In genomic region chr11:46766656-46767055, GRCh38 we compare ENCODE assay signal across 24 cellular contexts. TPM values are rescaled to one million over a fixed set of nuclear protein-coding genes. Genes with fewer than 3 reads are reported as not detected.
DNase-seq lines count a peak whose midpoint lies in the region; ATAC-seq, FAIRE-seq and TF ChIP-seq lines count a peak whose summit lies in the region.
"Had no signal": no experiment of that assay in that cellular context is flagged by ENCODE, and none has a peak within 500 bp of the region (broad histone marks: within the 10 kb centered on the region; RNA-seq: fewer than 3 reads in every experiment).

No MANE protein-coding gene starts in this region.

- no peak overlapping the region for H2BK12ac ChIP-seq in H1 (ENCODE audit: low read depth, low read length)

- H3K79me1 ChIP-seq in IMR-90 (ENCODE audit: low read depth in 1 of 2, low read length in 2 of 2) (peaks cover 8% of the 10 kb centered on the region in 2 experiments; a peak in 3 of 4 replicates), H1 (ENCODE audit: low read depth, low read length) (no peaks in the 10 kb centered on the region)

- FAIRE-seq in H1 (lab: Jason Lieb, UNC) = no peak
- FAIRE-seq: D721Med, GM12892 had no signal

- H3F3A ChIP-seq in GM23338 (replicated peaks; ENCODE audit: low read depth) = peaks cover 5% of the 10 kb centered on the region; the same call in 1 of the 2 replicates

- dilution Hi-C loops in IMR-90 (cut with HindIII; ENCODE audit: low sequenced_read_pairs, unreplicated experiment) = no loop called here

- no peak for TF ChIP-seq EP300 in H1 (IDR thresholded peaks at IDR 0.05; ENCODE audit: borderline replicate concordance in 1 of 2, low read depth in 2 of 2, low read length in 2 of 2)

- H3K4me1 ChIP-seq in A673 (ENCODE audit: insufficient read depth, low read length, poor library complexity, severe bottlenecking) (no peaks in the 10 kb centered on the region), GM23338 (ENCODE audit: insufficient read depth) (peaks cover 14% of the 10 kb centered on the region), IMR-90 (ENCODE audit: control insufficient read depth, insufficient read depth, low read length) (no peaks in the 10 kb centered on the region), H1 (replicated peaks in 1 of 4; ENCODE audit: control insufficient read depth in 3 of 4, insufficient read depth in 4 of 4, low read length in 3 of 4) (no peaks in the 10 kb centered on the region)
- H3K4me1 ChIP-seq: BE2C; BLaER1 treated with 17β-estradiol and CSF1 and Interleukin-3, amounts not matched to agents 10 nM and 100 nM had no signal

- intact Hi-C loops in A673 (cut with micrococcal nuclease; ENCODE audit: unreplicated experiment) = loop anchor here (5.0 kb wide), 1 partner anchor 41 kb away; no protein-coding TSS in a partner anchor
- intact Hi-C loops in IMR-90 (cut with micrococcal nuclease) = no loop called here

- H2BK15ac ChIP-seq in IMR-90 (ENCODE audit: low read depth, low read length) = no peak overlapping the region
- H2BK15ac ChIP-seq in H1 (ENCODE audit: low read length) = no peak overlapping the region

- no peak overlapping the region for H2AK9ac ChIP-seq in IMR-90 (replicated peaks; ENCODE audit: low read depth, low read length, poor library complexity)

- in situ Hi-C loops in IMR-90 (cut with MboI; ENCODE audit: low sequenced_read_pairs) = no loop called here

- H3K23ac ChIP-seq in IMR-90 (ENCODE audit: low read depth, low read length) (no peak overlapping the region), H1 (ENCODE audit: insufficient read length) (no peak overlapping the region)

- no CpG with 5 or more reads among the region's 2 CpGs for WGBS in IMR-90 (ENCODE audit: extremely low coverage in 2 of 2, insufficient read length in 1 of 2), 2 experiments
- 100% methylated on average over 2 of the region's 2 CpGs; no CpG with 5 or more reads in 1 of the 2 experiments for WGBS in H1 (ENCODE audit: extremely low coverage in 1 of 2, insufficient coverage in 1 of 2, insufficient read length in 1 of 2, insufficient replicate concordance in 2 of 2, low coverage in 1 of 2, low lambda C conversion rate in 2 of 2, missing lambda C conversion rate in 1 of 2), 2 experiments

- H2AK5ac ChIP-seq in IMR-90 (ENCODE audit: low read depth, low read length) = no peak overlapping the region
- no peak overlapping the region for H2AK5ac ChIP-seq in H1 (ENCODE audit: low read depth, low read length)

- H3K9me3 ChIP-seq in A673 (ENCODE audit: low read depth, low read length, poor library complexity, severe bottlenecking) (no peaks in the 10 kb centered on the region), IMR-90 (ENCODE audit: control insufficient read depth, insufficient read depth, low read length) (no peaks in the 10 kb centered on the region), H1 (ENCODE audit: insufficient read depth in 2 of 2, low read depth in 1 of 2, low read length in 1 of 2) (no peaks in the 10 kb centered on the region)
- H3K9me3 ChIP-seq: BE2C; BLaER1 treated with 17β-estradiol and CSF1 and Interleukin-3, amounts not matched to agents 10 nM and 100 nM had no signal

- TF ChIP-seq RAD21 in IMR-90 (IDR thresholded peaks at IDR 0.05; ENCODE audit: low read length) (no peak), H1 (IDR thresholded peaks at IDR 0.05 in 1 of 2, conservative IDR thresholded peaks at IDR 0.05 in 1 of 2; ENCODE audit: low read depth in 2 of 2, low read length in 2 of 2) (no peak)

- no peak overlapping the region for H2BK120ac ChIP-seq in IMR-90 (ENCODE audit: low read depth, low read length)
- no peak overlapping the region for H2BK120ac ChIP-seq in H1 (replicated peaks; ENCODE audit: low read depth, low read length)

- no peak overlapping the region for H3K27ac ChIP-seq in A673 (ENCODE audit: low read depth, low read length, poor library complexity, severe bottlenecking)
- H3K27ac ChIP-seq in GM23338 (ENCODE audit: low read depth) = peak overlapping the region; percentile 46; the same call in 1 of the 2 replicates
- no peak overlapping the region for H3K27ac ChIP-seq in IMR-90 (ENCODE audit: insufficient read depth, low read length)
- no peak overlapping the region for H3K27ac ChIP-seq in H1 (ENCODE audit: low read depth, low read length)
- H3K27ac ChIP-seq: BLaER1 treated with 17β-estradiol and CSF1 and Interleukin-3, amounts not matched to agents 10 nM and 100 nM had no signal

- CTCF ChIA-PET in A673 (lab: Charles Lee) (no interaction called here), IMR-90 (lab: Yijun Ruan, JAX) (no interaction called here), H1 (lab: Charles Lee; ENCODE audit: partially characterized antibody) (no interaction called here)

- no peak overlapping the region for H2BK5ac ChIP-seq in IMR-90 (ENCODE audit: low read depth, low read length, poor library complexity, severe bottlenecking)
- no peak overlapping the region for H2BK5ac ChIP-seq in H1 (ENCODE audit: low read depth, low read length)

- DNase-seq in A673 (ENCODE audit: low spot score) (peak; percentile 43), GM23338 (ENCODE audit: low spot score) (no peak), IMR-90 (no peak), H1 (ENCODE audit: low read depth in 1 of 2, low spot score in 2 of 2) (no peak), chondrocyte (ENCODE audit: low spot score) (no peak)
- DNase-seq in stimulated activated naive CD8-positive, alpha-beta T cell treated with anti-CD3 and anti-CD28 coated beads, Interleukin-15, Interleukin-2, amounts not matched to agents 100 U/mL and 50 U/mL, for 24 hours = no peak
- DNase-seq: ACHN; AML-193; BE2C; CD4-positive, alpha-beta T cell; CD8-positive, alpha-beta memory T cell; DMS 273 treated with DMSO at 0.1 percent for 48 hours; DMS79; EL; GF-D8; H9 had no signal

- H3K27ac Mint-ChIP-seq in GM23338 = no peak overlapping the region
- H3K27ac Mint-ChIP-seq in chondrocyte (ENCODE audit: unreplicated experiment) = no peak overlapping the region
- H3K27ac Mint-ChIP-seq: CD14-positive monocyte; CD4-positive, alpha-beta T cell; CD8-positive, alpha-beta memory T cell had no signal

- no peaks in the 10 kb centered on the region for H3K9me1 ChIP-seq in IMR-90 (ENCODE audit: insufficient read depth, low read length)

- H3K9ac ChIP-seq in IMR-90 (ENCODE audit: low read depth, low read length) = no peak overlapping the region
- no peak overlapping the region for H3K9ac ChIP-seq in H1 (replicated peaks in 1 of 4; ENCODE audit: extremely low read depth in 1 of 4, low read depth in 3 of 4, low read length in 3 of 4)
- H3K9ac ChIP-seq: BLaER1 treated with 17β-estradiol and CSF1 and Interleukin-3, amounts not matched to agents 10 nM and 100 nM had no signal

- no peaks in the 10 kb centered on the region for H3K9me2 ChIP-seq in GM23338 (ENCODE audit: insufficient read depth)

- H3K18ac ChIP-seq in IMR-90 (ENCODE audit: low read depth, low read length) (no peak overlapping the region), H1 (ENCODE audit: extremely low read depth, low read length) (no peak overlapping the region)

- H3K14ac ChIP-seq in IMR-90 (replicated peaks; ENCODE audit: low read depth, low read length) (no peak overlapping the region), H1 (ENCODE audit: insufficient read length) (no peak overlapping the region)

- no peaks in the 10 kb centered on the region for H3K79me2 ChIP-seq in GM23338 (replicated peaks; ENCODE audit: insufficient read depth)
- no peaks in the 10 kb centered on the region for H3K79me2 ChIP-seq in H1 (ENCODE audit: control insufficient read depth in 1 of 2, insufficient read depth in 2 of 2, low read length in 2 of 2)

- POLR2A ChIA-PET in A673 (lab: Charles Lee; ENCODE audit: low non-redundant PET) (no interaction called here), IMR-90 (lab: Charles Lee; ENCODE audit: unreplicated experiment) (no interaction called here), H1 (lab: Charles Lee; ENCODE audit: partially characterized antibody) (no interaction called here)

- H4K20me1 ChIP-seq in GM23338 (replicated peaks; ENCODE audit: insufficient read depth) (peaks cover 6% of the 10 kb centered on the region; the same call in 1 of the 2 replicates), IMR-90 (ENCODE audit: insufficient read depth, low read length) (no peaks in the 10 kb centered on the region), H1 (replicated peaks in 1 of 2; ENCODE audit: control insufficient read depth in 1 of 2, insufficient read depth in 2 of 2, low read length in 2 of 2) (no peaks in the 10 kb centered on the region)

- TF ChIP-seq CTCF in A673 (conservative IDR thresholded peaks at IDR 0.05; ENCODE audit: low read depth, low read length) (no peak), GM23338 (conservative IDR thresholded peaks at IDR 0.05; ENCODE audit: low read depth in 2 of 2) (no peak), IMR-90 (conservative IDR thresholded peaks at IDR 0.05; ENCODE audit: low read depth, low read length) (no peak), H1 (IDR thresholded peaks at IDR 0.05; ENCODE audit: control extremely low read depth in 1 of 3, insufficient read depth in 1 of 3, low read depth in 1 of 3, low read length in 3 of 3) (no peak), chondrocyte (IDR thresholded peaks at IDR 0.05) (no peak)

- H3K27me3 Mint-ChIP-seq in GM23338 (ENCODE audit: insufficient read depth, low read depth, poor library complexity) (peaks cover 2% of the 10 kb centered on the region), chondrocyte (ENCODE audit: low read depth) (no peaks in the 10 kb centered on the region)
- H3K27me3 Mint-ChIP-seq: CD4-positive, alpha-beta T cell; CD8-positive, alpha-beta memory T cell had no signal

- no peaks in the 10 kb centered on the region for H3K27me3 ChIP-seq in A673 (replicated peaks; ENCODE audit: insufficient read depth, low read depth, low read length, poor library complexity)
- no peaks in the 10 kb centered on the region for H3K27me3 ChIP-seq in GM23338 (ENCODE audit: insufficient read depth)
- no peaks in the 10 kb centered on the region for H3K27me3 ChIP-seq in IMR-90 (ENCODE audit: control insufficient read depth, insufficient read depth, low read length)
- H3K27me3 ChIP-seq in H1 (replicated peaks in 1 of 4; ENCODE audit: control insufficient read depth in 3 of 4, extremely low read depth in 1 of 4, insufficient read depth in 3 of 4, low read length in 3 of 4) = no peaks in the 10 kb centered on the region; a peak in 1 of 7 replicates
- H3K27me3 ChIP-seq: BE2C; BLaER1 treated with 17β-estradiol and CSF1 and Interleukin-3, amounts not matched to agents 10 nM and 100 nM had no signal

- no peak overlapping the region for H3K4ac ChIP-seq in IMR-90 (ENCODE audit: low read depth, low read length)
- H3K4ac ChIP-seq in H1 (replicated peaks; ENCODE audit: insufficient read length, low read depth, low read length) = no peak overlapping the region

- H3K9me3 Mint-ChIP-seq in GM23338 (no peaks in the 10 kb centered on the region), chondrocyte (ENCODE audit: low read depth) (no peaks in the 10 kb centered on the region)
- H3K9me3 Mint-ChIP-seq: CD4-positive, alpha-beta T cell; CD8-positive, alpha-beta memory T cell; H9 had no signal

- H3K36me3 ChIP-seq in A673 (ENCODE audit: insufficient read depth, low read length, poor library complexity, severe bottlenecking) (peaks cover 100% of the 10 kb centered on the region), GM23338 (ENCODE audit: insufficient read depth) (peaks cover 74% of the 10 kb centered on the region), IMR-90 (ENCODE audit: control insufficient read depth, insufficient read depth, low read length) (peaks cover 38% of the 10 kb centered on the region), H1 (ENCODE audit: control insufficient read depth in 2 of 4, insufficient read depth in 4 of 4, low read length in 3 of 4) (peaks cover 17 to 84% (median 55%) of the 10 kb centered on the region in 4 experiments)

- TF ChIP-seq POLR2A in IMR-90 (IDR thresholded peaks at IDR 0.05; ENCODE audit: low read depth, low read length) = no peak
- no peak for TF ChIP-seq POLR2A in H1 (IDR thresholded peaks at IDR 0.05; ENCODE audit: control extremely low read depth in 1 of 2, low read depth in 2 of 2, low read length in 2 of 2)

- H2BK20ac ChIP-seq in IMR-90 (ENCODE audit: low read depth, low read length) (no peak overlapping the region), H1 (ENCODE audit: low read length) (no peak overlapping the region)

- H3K4me2 ChIP-seq in GM23338 = peak overlapping the region; percentile 34; the same call in 1 of the 2 replicates
- H3K4me2 ChIP-seq in IMR-90 (ENCODE audit: low read depth, low read length) = no peak overlapping the region
- H3K4me2 ChIP-seq in H1 (ENCODE audit: insufficient read depth in 1 of 2, low read depth in 2 of 2, low read length in 2 of 2) = no peak overlapping the region
- H3K4me2 ChIP-seq: BLaER1 treated with 17β-estradiol and CSF1 and Interleukin-3, amounts not matched to agents 10 nM and 100 nM had no signal

- peaks cover 74% of the 10 kb centered on the region for H3K36me3 Mint-ChIP-seq in GM23338 (ENCODE audit: low read depth)
- peaks cover 29% of the 10 kb centered on the region for H3K36me3 Mint-ChIP-seq in chondrocyte (ENCODE audit: low read depth)

- H3K56ac ChIP-seq in IMR-90 (ENCODE audit: extremely low read depth, insufficient read depth, low read length) = no peak overlapping the region
- H3K56ac ChIP-seq in H1 (replicated peaks; ENCODE audit: insufficient read length, low read depth, low read length) = no peak overlapping the region

- H2AFZ ChIP-seq in GM23338 (no peak overlapping the region), IMR-90 (replicated peaks; ENCODE audit: low read length, poor library complexity) (no peak overlapping the region), H1 (ENCODE audit: low read length) (no peak overlapping the region)

- no peak for ATAC-seq in GM23338
- ATAC-seq in IMR-90 (ENCODE audit: low read depth) = no peak
- ATAC-seq in stimulated activated naive CD8-positive, alpha-beta T cell treated with anti-CD3 and anti-CD28 coated beads, Interleukin-15, Interleukin-2, amounts not matched to agents 100 U/mL and 50 U/mL, for 24 hours = no peak
- ATAC-seq in HG03039 (IDR thresholded peaks at IDR 0.05; ENCODE audit: unreplicated experiment) = no peak
- ATAC-seq in HG03521 (IDR thresholded peaks at IDR 0.05; ENCODE audit: unreplicated experiment) = no peak
- ATAC-seq: HCT116 had no signal

- H4K8ac ChIP-seq in IMR-90 (ENCODE audit: low read depth in 2 of 2, low read length in 2 of 2) (no peak overlapping the region), H1 (ENCODE audit: extremely low read depth, insufficient read depth, low read length) (no peak overlapping the region)

- H4K91ac ChIP-seq in IMR-90 (ENCODE audit: insufficient read depth, low read depth, low read length) (no peak overlapping the region), H1 (replicated peaks; ENCODE audit: insufficient read length, low read length) (no peak overlapping the region)

- H3K4me1 Mint-ChIP-seq in GM23338 (peaks cover 17% of the 10 kb centered on the region; the same call in 2 of the 3 replicates), chondrocyte (ENCODE audit: low read depth) (no peaks in the 10 kb centered on the region)
- H3K4me1 Mint-ChIP-seq: CD14-positive monocyte; CD8-positive, alpha-beta memory T cell had no signal

- H3K4me3 Mint-ChIP-seq in GM23338 (no peak overlapping the region), chondrocyte (ENCODE audit: unreplicated experiment) (no peak overlapping the region)
- H3K4me3 Mint-ChIP-seq: CD14-positive monocyte; CD4-positive, alpha-beta T cell; CD8-positive, alpha-beta memory T cell; H9 had no signal

- H3K4me3 ChIP-seq in A673 (ENCODE audit: low read depth, low read length, poor library complexity, severe bottlenecking) (no peak overlapping the region), GM23338 (no peak overlapping the region), IMR-90 (ENCODE audit: insufficient read depth, low read depth, low read length) (no peak overlapping the region), H1 (ENCODE audit: extremely low read depth in 1 of 4, insufficient read depth in 2 of 4, low read depth in 3 of 4, low read length in 4 of 4) (no peak overlapping the region)
- H3K4me3 ChIP-seq: BLaER1 treated with 17β-estradiol and CSF1 and Interleukin-3, amounts not matched to agents 10 nM and 100 nM had no signal

- no TSS peak for BruUV-seq in A673 (replicated peaks; lab: Mats Ljungman, UMichigan)
- no TSS peak for BruUV-seq in IMR-90 (replicated peaks; lab: Mats Ljungman, UMichigan)

- H3K23me2 ChIP-seq in H1 (ENCODE audit: low read depth, low read length) = no peaks in the 10 kb centered on the region

- no peak overlapping the region for H4K5ac ChIP-seq in IMR-90 (ENCODE audit: low read depth, low read length)
- no peak overlapping the region for H4K5ac ChIP-seq in H1 (ENCODE audit: insufficient read length, low read depth, low read length)

RNA-seq across cellular contexts. Expression of gene F2, which starts 47.6 kb away (rescaled TPM):
- total RNA-seq in A673 (2021) (not detected in 2 replicates), IMR-90 (2012; rRNA removed) (not detected in 2 replicates), chondrocyte (0.25 TPM in 1 of 3 replicates, not detected in the others)
- total RNA-seq in GM23338 (2014; rRNA removed; shearing (Covaris generic)) = 0.21 TPM in 1 of 2 replicates, not detected in the other
- polyA plus RNA-seq in GM23338 (2016; fragmentation: Nextera tagmentation; extraction: Ambion mirVana) (0.31 TPM in 1 of 2 replicates, not detected in the other), IMR-90 (2012; rRNA removed) (not detected in 2 replicates), H1 (2011; rRNA removed) (0.11 and 0.25 TPM in 2 replicates)
- polyA plus RNA-seq in IMR-90 (2012; cell fraction: cytosol; rRNA removed) = 0.02 TPM in 2 replicates
- polyA plus RNA-seq in IMR-90 (2012; cell fraction: nucleus; rRNA removed; ENCODE audit: low replicate concordance) = 0.16 and 0.70 TPM in 2 replicates
- not detected in 2 replicates for total RNA-seq in H1 (2021; fragmentation: NEBNext Ultra II Directional; extraction: Animal tissue kit (Norgen Biotek cat#: 25700))
- 0.25 TPM for polyA plus RNA-seq in H1 (2011; cell fraction: cytosol; rRNA removed)
- polyA plus RNA-seq in H1 (2011; cell fraction: nucleus; rRNA removed) = 0.74 TPM
- polyA plus RNA-seq in H1 (2012, experiment 1 of 2) = 0.13 to 0.25 TPM (median 0.19 TPM) in 3 of 4 replicates, not detected in the other
- 0.13 TPM for polyA plus RNA-seq in H1 (2012, experiment 2 of 2)
- polyA plus RNA-seq in H1 (2013, experiment 1 of 2) = 0.02 TPM
- 0.06 TPM for polyA plus RNA-seq in H1 (2013, experiment 2 of 2)
- polyA minus RNA-seq in H1 (2011; rRNA and poly(A)+ RNA removed) = 0.28 TPM in 1 of 2 replicates, not detected in the other
- not detected for polyA minus RNA-seq in H1 (2011; cell fraction: cytosol; rRNA and poly(A)+ RNA removed)
- not detected for polyA minus RNA-seq in H1 (2011; cell fraction: nucleus; rRNA and poly(A)+ RNA removed)
- total RNA-seq: A172; CD4-positive, alpha-beta T cell; CD8-positive, alpha-beta memory T cell; H9 had no signal
- polyA plus RNA-seq: CD14-positive monocyte; CD8-positive, alpha-beta memory T cell had no signal
